ENCODE assay signal across 1 cellular context in genomic region chr4:44806076-44806475, GRCh38.
TF ChIP-seq lines count a peak whose summit lies in the region.

No MANE protein-coding gene starts in this region.

TF ChIP-seq in SK-N-SH, 30 proteins besides CTCF, POLR2A, EP300 and RAD21 (continued from another document):
- no peak for TF ChIP-seq REST (IDR thresholded peaks at IDR 0.05; ENCODE audit: low read depth, low read length)
